ENCODE assay signal across 32 cellular contexts in genomic region chr5:2169417-2169787, GRCh38.
"Had no signal": no experiment of that assay in that cellular context is flagged by ENCODE, and none has a peak within 500 bp of the region (broad histone marks: within the 10 kb centered on the region; RNA-seq: fewer than 3 reads in every experiment).

No MANE protein-coding gene starts in this region.

- DNase-seq: activated B cell treated with CpG ODN at 0.5 μM for 24 hours; activated CD4-positive, alpha-beta T cell treated with anti-CD3 and anti-CD28 coated beads for 48 hours; activated CD4-positive, alpha-beta T cell treated with anti-CD3 and anti-CD28 coated beads, Interleukin-2, amount 50 U/mL, for 1 hour; activated CD4-positive, alpha-beta T cell treated with anti-CD3 and anti-CD28 coated beads, Interleukin-2, amount 50 U/mL, for 48 hours; activated CD8-positive, alpha-beta memory T cell treated with anti-CD3 and anti-CD28 coated beads for 24 hours; activated CD8-positive, alpha-beta T cell treated with anti-CD3 and anti-CD28 coated beads for 36 hours; activated effector memory CD4-positive, alpha-beta T cell treated with Interleukin-2 at 50 U/mL for 16 hours; activated gamma-delta T cell treated with Interleukin-2 at 50 U/mL for 16 hours; activated naive CD4-positive, alpha-beta T cell treated with anti-CD3 and anti-CD28 coated beads, Interleukin-2, amount 50 U/mL, for 16 hours; activated naive CD4-positive, alpha-beta T cell treated with Interleukin-2 at 50 U/mL for 16 hours; activated T-cell treated with anti-CD3 and anti-CD28 coated beads, Interleukin-2, amount 50 U/mL, for 4 hours; amniotic stem cell; brain microvascular endothelial cell; cortex of kidney; dermis blood vessel endothelial cell; effector CD4-positive, alpha-beta T cell; effector memory CD8-positive, alpha-beta T cell; esophagus squamous epithelium; T-helper 1 cell; T-helper 2 cell had no signal

- H3K27me3 Mint-ChIP-seq: activated B cell treated with CpG ODN at 0.5 μM for 24 hours had no signal

- FAIRE-seq: astrocyte, bronchial epithelial cell, colon, endometrium, endothelial cell of umbilical vein, frontal cortex, TTC549 had no signal

- H3K27ac ChIP-seq: brain microvascular endothelial cell, epithelial cell of prostate, esophagus squamous epithelium, VCaP had no signal

- H3K9me3 Mint-ChIP-seq: activated B cell treated with CpG ODN at 0.5 μM for 24 hours; activated CD8-positive, alpha-beta T cell treated with anti-CD3 and anti-CD28 coated beads for 36 hours; activated T-cell treated with anti-CD3 and anti-CD28 coated beads, Interleukin-2, amount 50 U/mL, for 4 hours; activated T-helper 17 cell treated with anti-CD3 and anti-CD28 coated beads, Interleukin-2, amount 50 U/mL, for 72 hours had no signal

- H3K4me1 Mint-ChIP-seq: activated B cell treated with CpG ODN at 0.5 μM for 24 hours; activated T-helper 17 cell treated with anti-CD3 and anti-CD28 coated beads, Interleukin-2, amount 50 U/mL, for 72 hours had no signal

- H3K9me3 ChIP-seq: esophagus squamous epithelium had no signal

- H3K36me3 ChIP-seq: brain microvascular endothelial cell, esophagus squamous epithelium had no signal

- H3K36me3 Mint-ChIP-seq: activated naive CD8-positive, alpha-beta T cell had no signal

- H3K4me3 ChIP-seq: esophagus squamous epithelium had no signal

- H3K4me3 Mint-ChIP-seq: activated B cell treated with CpG ODN at 0.5 μM for 24 hours; activated CD8-positive, alpha-beta T cell treated with anti-CD3 and anti-CD28 coated beads for 36 hours; activated naive CD8-positive, alpha-beta T cell; activated T-cell treated with anti-CD3 and anti-CD28 coated beads, Interleukin-2, amount 50 U/mL, for 4 hours; activated T-helper 17 cell treated with anti-CD3 and anti-CD28 coated beads, Interleukin-2, amount 50 U/mL, for 72 hours; effector memory CD8-positive, alpha-beta T cell had no signal

- H3K27ac Mint-ChIP-seq: activated B cell treated with CpG ODN at 0.5 μM for 24 hours; activated CD8-positive, alpha-beta T cell treated with anti-CD3 and anti-CD28 coated beads for 36 hours; activated naive CD8-positive, alpha-beta T cell; activated T-helper 17 cell treated with anti-CD3 and anti-CD28 coated beads, Interleukin-2, amount 50 U/mL, for 72 hours; effector memory CD8-positive, alpha-beta T cell had no signal

- H3K27me3 ChIP-seq: brain microvascular endothelial cell had no signal

- ATAC-seq: activated CD4-positive, CD25-positive, alpha-beta regulatory T cell treated with anti-CD3 and anti-CD28 coated beads, Interleukin-2, amount 50 U/mL, for 24 hours; activated CD8-positive, alpha-beta T cell treated with anti-CD3 and anti-CD28 coated beads for 36 hours; activated T-cell treated with anti-CD3 and anti-CD28 coated beads, Interleukin-2, amount 50 U/mL, for 4 hours; activated T-helper 17 cell treated with anti-CD3 and anti-CD28 coated beads, Interleukin-2, amount 50 U/mL, for 72 hours; effector memory CD8-positive, alpha-beta T cell had no signal

- H3K4me1 ChIP-seq: esophagus squamous epithelium had no signal
